In the genomic region with DNA sequence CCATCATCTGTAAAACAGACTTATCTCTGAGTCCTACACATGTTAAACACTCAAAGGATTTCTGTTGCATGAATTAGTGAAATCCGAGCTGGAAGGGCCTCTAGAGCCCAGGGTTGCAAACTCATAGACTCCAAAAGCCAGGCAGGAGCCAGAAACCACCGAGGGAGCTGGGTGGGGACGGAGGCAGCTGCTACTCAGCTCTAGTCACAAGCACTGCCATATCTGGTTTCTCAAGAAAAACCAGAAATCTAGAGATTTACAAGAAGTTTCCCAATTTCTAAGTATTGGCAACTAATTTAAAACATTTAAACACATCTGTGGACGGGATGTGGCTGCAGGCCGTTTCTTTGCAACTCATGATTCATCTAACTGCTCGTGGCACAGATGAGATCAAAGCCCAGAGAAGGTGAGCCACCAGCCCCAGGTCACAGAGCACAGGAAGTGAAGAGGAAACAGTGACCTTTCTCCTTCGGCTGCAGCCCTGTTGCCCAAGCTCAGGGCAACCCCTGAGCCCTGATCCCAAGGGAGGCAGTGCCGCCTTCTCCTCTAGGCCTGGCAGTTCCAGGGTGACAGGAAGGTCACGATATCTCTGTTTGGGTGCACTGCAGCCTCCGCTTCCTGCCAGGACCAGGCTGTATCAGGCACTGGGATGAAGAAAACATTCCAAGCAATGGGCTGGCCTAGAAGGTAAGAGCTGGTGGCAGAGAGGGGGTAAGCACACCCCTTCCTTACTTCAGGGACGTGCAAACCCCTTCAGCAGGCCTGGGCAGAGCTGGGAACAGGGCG, we compare ENCODE assay signal across 9 cellular contexts. TPM values are rescaled to one million over a fixed set of nuclear protein-coding genes. Genes with fewer than 3 reads are reported as not detected.
DNase-seq lines count a peak whose midpoint lies in the region; ATAC-seq and TF ChIP-seq lines count a peak whose summit lies in the region.
"Had no signal": no experiment of that assay in that cellular context is flagged by ENCODE, and none has a peak within 500 bp of the region (broad histone marks: within the 10 kb centered on the region; RNA-seq: fewer than 3 reads in every experiment).

No MANE protein-coding gene starts in this region.

- H3K4me3 ChIP-seq in IMR-90 (ENCODE audit: insufficient read depth, low read depth, low read length) (no peak overlapping the region), fibroblast of mammary gland (ENCODE audit: control insufficient read depth, low read depth, low read length) (no peak overlapping the region)

- peak overlapping the region; percentile 99 for H3K27ac Mint-ChIP-seq in activated CD4-positive, alpha-beta memory T cell treated with anti-CD3 and anti-CD28 coated beads, Interleukin-2, amount 10 ng/mL, durations not matched to agents 7 days and 5 days

- H3K9ac ChIP-seq in IMR-90 (ENCODE audit: low read depth, low read length) = peak overlapping the region; percentile 39

- BruUV-seq in IMR-90 (replicated peaks; lab: Mats Ljungman, UMichigan) = no TSS peak

- H3K56ac ChIP-seq in IMR-90 (ENCODE audit: extremely low read depth, insufficient read depth, low read length) = no peak overlapping the region

- no peak for TF ChIP-seq RAD21 in IMR-90 (IDR thresholded peaks at IDR 0.05; ENCODE audit: low read length)

- H3K9me3 ChIP-seq in IMR-90 (ENCODE audit: control insufficient read depth, insufficient read depth, low read length) = no peaks in the 10 kb centered on the region

- H3K27ac ChIP-seq in IMR-90 (ENCODE audit: insufficient read depth, low read length) = peak overlapping the region; percentile 87

- POLR2A ChIA-PET in IMR-90 (lab: Charles Lee; ENCODE audit: unreplicated experiment) = no interaction called here
- POLR2A ChIA-PET in activated CD4-positive, alpha-beta memory T cell treated with anti-CD3 and anti-CD28 coated beads, Interleukin-2, amount 10 ng/mL, durations not matched to agents 7 days and 5 days (lab: Charles Lee) = interaction anchor here (0.6 to 6.3 kb wide), 24 partner anchors 10 to 834 kb away, joined by 3 to 184 read pairs (median 14); a partner anchor contains a TSS

- peaks cover 16% of the 10 kb centered on the region for H3K9me3 Mint-ChIP-seq in activated CD4-positive, alpha-beta memory T cell treated with anti-CD3 and anti-CD28 coated beads, Interleukin-2, amount 10 ng/mL, durations not matched to agents 7 days and 5 days

- no peaks in the 10 kb centered on the region for H3K27me3 ChIP-seq in IMR-90 (ENCODE audit: control insufficient read depth, insufficient read depth, low read length)

- H4K5ac ChIP-seq in IMR-90 (ENCODE audit: low read depth, low read length) = peak overlapping the region; percentile 71

- H4K8ac ChIP-seq in IMR-90 (ENCODE audit: low read depth in 2 of 2, low read length in 2 of 2) = peak overlapping the region; percentile 14 to 63; a peak in 2 of 4 replicates

- intact Hi-C loops in IMR-90 (cut with micrococcal nuclease) = no loop called here

- peak overlapping the region; percentile 86 for H3K18ac ChIP-seq in IMR-90 (ENCODE audit: low read depth, low read length)

- CTCF ChIA-PET in IMR-90 (lab: Yijun Ruan, JAX) = no interaction called here
- CTCF ChIA-PET in activated CD4-positive, alpha-beta memory T cell treated with anti-CD3 and anti-CD28 coated beads, Interleukin-2, amount 10 ng/mL, durations not matched to agents 7 days and 5 days (lab: Charles Lee) = interaction anchor here (1.1 to 6.6 kb wide), 10 partner anchors 14 to 322 kb away, joined by 3 to 114 read pairs (median 6); no protein-coding TSS in a partner anchor

- no peak for TF ChIP-seq CTCF in IMR-90 (conservative IDR thresholded peaks at IDR 0.05; ENCODE audit: low read depth, low read length)
- TF ChIP-seq CTCF in fibroblast of mammary gland (conservative IDR thresholded peaks at IDR 0.05; ENCODE audit: control insufficient read depth, insufficient read depth, low read depth, low read length) = no peak

- H2AK5ac ChIP-seq in IMR-90 (ENCODE audit: low read depth, low read length) = peak overlapping the region; percentile 50

- WGBS in IMR-90 (ENCODE audit: extremely low coverage in 2 of 2, insufficient read length in 1 of 2), 2 experiments = 17% methylated on average over 7 of the region's 12 CpGs; no CpG with 5 or more reads in 1 of the 2 experiments

- H3K79me1 ChIP-seq in IMR-90 (ENCODE audit: low read depth in 1 of 2, low read length in 2 of 2) = no peaks in the 10 kb centered on the region

- H2AK9ac ChIP-seq in IMR-90 (replicated peaks; ENCODE audit: low read depth, low read length, poor library complexity) = peak overlapping the region; percentile 68

- peaks cover 22% of the 10 kb centered on the region for H3K4me1 ChIP-seq in IMR-90 (ENCODE audit: control insufficient read depth, insufficient read depth, low read length)

- peaks cover 89% of the 10 kb centered on the region for H3K4me1 Mint-ChIP-seq in activated CD4-positive, alpha-beta memory T cell treated with anti-CD3 and anti-CD28 coated beads, Interleukin-2, amount 10 ng/mL, durations not matched to agents 7 days and 5 days

- H3K23ac ChIP-seq in IMR-90 (ENCODE audit: low read depth, low read length) = no peak overlapping the region

- H2AFZ ChIP-seq in IMR-90 (replicated peaks; ENCODE audit: low read length, poor library complexity) = no peak overlapping the region

- H2BK15ac ChIP-seq in IMR-90 (ENCODE audit: low read depth, low read length) = no peak overlapping the region; the same call in 2 of the 3 replicates

- peak overlapping the region; percentile 91; the same call in 1 of the 2 replicates for H4K91ac ChIP-seq in IMR-90 (ENCODE audit: insufficient read depth, low read depth, low read length)

- peak overlapping the region; percentile 60; the same call in 1 of the 2 replicates for H2BK20ac ChIP-seq in IMR-90 (ENCODE audit: low read depth, low read length)

- no peaks in the 10 kb centered on the region for H3K36me3 ChIP-seq in IMR-90 (ENCODE audit: control insufficient read depth, insufficient read depth, low read length)

- peak; percentile 85 for ATAC-seq in IMR-90 (ENCODE audit: low read depth)
- ATAC-seq in HG03439 (IDR thresholded peaks at IDR 0.05; ENCODE audit: unreplicated experiment) = no peak

- dilution Hi-C loops in IMR-90 (cut with HindIII; ENCODE audit: low sequenced_read_pairs, unreplicated experiment) = no loop called here

- no peaks in the 10 kb centered on the region for H3K27me3 Mint-ChIP-seq in activated CD4-positive, alpha-beta memory T cell treated with anti-CD3 and anti-CD28 coated beads, Interleukin-2, amount 10 ng/mL, durations not matched to agents 7 days and 5 days

- peak overlapping the region; percentile 51; the same call in 1 of the 2 replicates for H2BK120ac ChIP-seq in IMR-90 (ENCODE audit: low read depth, low read length)

- peak overlapping the region; percentile 45 for H3K4ac ChIP-seq in IMR-90 (ENCODE audit: low read depth, low read length)

- H3K36me3 Mint-ChIP-seq in activated CD4-positive, alpha-beta memory T cell treated with anti-CD3 and anti-CD28 coated beads, Interleukin-2, amount 10 ng/mL, durations not matched to agents 7 days and 5 days (ENCODE audit: low read depth) = peaks cover 73% of the 10 kb centered on the region

- no peak overlapping the region for H3K4me2 ChIP-seq in IMR-90 (ENCODE audit: low read depth, low read length)

- H3K14ac ChIP-seq in IMR-90 (replicated peaks; ENCODE audit: low read depth, low read length) = 0 out of 2 replicates have a peak overlapping the region, but pooled peaks have one; percentile 59

- H3K4me3 Mint-ChIP-seq in activated CD4-positive, alpha-beta memory T cell treated with anti-CD3 and anti-CD28 coated beads, Interleukin-2, amount 10 ng/mL, durations not matched to agents 7 days and 5 days = peak overlapping the region; percentile 98

- no peak for TF ChIP-seq POLR2A in IMR-90 (IDR thresholded peaks at IDR 0.05; ENCODE audit: low read depth, low read length)

- no peaks in the 10 kb centered on the region for H4K20me1 ChIP-seq in IMR-90 (ENCODE audit: insufficient read depth, low read length)

- 0 out of 2 replicates have a peak, but pooled peaks cover 3% of the 10 kb centered on the region for H3K9me1 ChIP-seq in IMR-90 (ENCODE audit: insufficient read depth, low read length)

- DNase-seq in IMR-90 (peak; percentile 87), fibroblast of mammary gland (ENCODE audit: low read depth) (peak; percentile 93), NCI-H1092 treated with DMSO at 0.1 percent for 48 hours (lab: John Stamatoyannopoulos, UW) (no peak), DMS53 (lab: John Stamatoyannopoulos, UW) (no peak), occipital lobe (lab: John Stamatoyannopoulos, UW) (no peak)
- DNase-seq in activated CD4-positive, alpha-beta memory T cell treated with anti-CD3 and anti-CD28 coated beads, Interleukin-2, amount 10 ng/mL, durations not matched to agents 7 days and 5 days = peak; percentile 91
- DNase-seq in stimulated activated CD4-positive, alpha-beta T cell treated with anti-CD3 and anti-CD28 coated beads, Interleukin-15, amount 100 ng/mL, for 48 hours (ENCODE audit: low read depth in 2 of 2) = peak; percentile 72 to 83

- H2BK5ac ChIP-seq in IMR-90 (ENCODE audit: low read depth, low read length, poor library complexity, severe bottlenecking) = peak overlapping the region; percentile 65

- in situ Hi-C loops in IMR-90 (cut with MboI; ENCODE audit: low sequenced_read_pairs) = no loop called here

TF ChIP-seq in IMR-90, 13 proteins besides CTCF, POLR2A, EP300 and RAD21:
- TF ChIP-seq BHLHE40 (IDR thresholded peaks at IDR 0.05; ENCODE audit: low read depth, low read length) (peak; percentile 48), MXI1 (IDR thresholded peaks at IDR 0.05; ENCODE audit: borderline replicate concordance, low read depth, low read length) (no peak)

RNA-seq across cellular contexts. Expression of a gene that starts 26.4 kb away (rescaled TPM):
- 1.1 and 1.6 TPM in 2 replicates for total RNA-seq in IMR-90 (2012; rRNA removed)
- 2.4 and 2.6 TPM in 2 replicates for polyA plus RNA-seq in IMR-90 (2012; rRNA removed)
- polyA plus RNA-seq in IMR-90 (2012; cell fraction: cytosol; rRNA removed) = 1.3 and 4.5 TPM in 2 replicates
- 1.7 and 2.0 TPM in 2 replicates for polyA plus RNA-seq in IMR-90 (2012; cell fraction: nucleus; rRNA removed; ENCODE audit: low replicate concordance)
- total RNA-seq in activated CD4-positive, alpha-beta memory T cell treated with anti-CD3 and anti-CD28 coated beads, Interleukin-2, amount 10 ng/mL, durations not matched to agents 7 days and 5 days = 1 to 10 TPM; 1.6 to 2.8 TPM
- 10.8 TPM for total RNA-seq in occipital lobe
- total RNA-seq: NCI-H460 had no signal

Comparison
In these comparisons a context has a peak if more than half of its experiments do, and no peak if none do; other contexts are left out.
1. DNase-seq: peak in IMR-90 (single experiment), activated CD4-positive, alpha-beta memory T cell treated with anti-CD3 and anti-CD28 coated beads, Interleukin-2, amount 10 ng/mL, durations not matched to agents 7 days and 5 days (single experiment), fibroblast of mammary gland (single experiment) and stimulated activated CD4-positive, alpha-beta T cell treated with anti-CD3 and anti-CD28 coated beads, Interleukin-15, amount 100 ng/mL, for 48 hours (2 of 2); none in NCI-H1092 treated with DMSO at 0.1 percent for 48 hours (single experiment), DMS53 (single experiment) and occipital lobe (single experiment).